ENCODE assay signal across 14 cellular contexts in the genomic region with DNA sequence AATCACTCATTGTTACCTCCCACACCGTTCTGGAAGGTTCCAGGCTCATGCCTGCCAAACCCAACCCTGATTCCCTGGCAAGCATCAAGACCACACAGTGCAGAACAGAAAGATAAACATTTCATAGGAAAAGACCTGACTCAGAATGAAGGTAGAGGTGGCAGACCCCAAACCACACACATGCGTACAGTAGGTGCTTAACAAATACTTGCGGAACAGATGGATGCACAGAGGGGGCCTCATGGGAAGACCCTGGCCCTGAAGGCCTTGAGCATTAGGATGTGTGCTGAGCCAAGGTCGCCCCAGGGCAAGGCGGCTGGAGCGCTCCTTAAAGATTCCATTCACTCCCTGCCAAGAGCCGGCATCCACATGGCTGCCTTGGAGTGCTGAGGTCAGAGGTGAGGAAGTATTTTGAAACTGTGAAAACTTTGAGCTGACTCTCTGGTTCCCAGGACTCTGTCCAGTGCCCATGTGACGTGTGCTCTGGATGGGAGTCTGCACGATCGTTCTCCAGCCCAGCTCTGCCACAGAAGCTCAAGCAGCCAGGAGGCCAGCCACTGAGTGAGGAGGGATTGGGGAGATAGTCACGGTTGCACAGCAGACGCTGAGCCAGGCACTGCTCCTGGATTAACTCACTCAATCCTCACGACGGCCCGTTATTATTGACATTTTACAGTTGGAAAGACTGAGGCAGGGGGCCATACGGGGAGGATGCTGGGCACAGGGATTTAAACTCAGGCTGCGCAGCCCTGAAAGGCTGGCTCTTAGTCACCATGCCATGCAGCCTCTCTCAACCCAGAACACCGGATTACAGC.
DNase-seq lines count a peak whose midpoint lies in the region; ATAC-seq, FAIRE-seq and TF ChIP-seq lines count a peak whose summit lies in the region.
"Had no signal": no experiment of that assay in that cellular context is flagged by ENCODE, and none has a peak within 500 bp of the region (broad histone marks: within the 10 kb centered on the region; RNA-seq: fewer than 3 reads in every experiment).

No MANE protein-coding gene starts in this region.

- H3K14ac ChIP-seq in trophoblast cell (ENCODE audit: low read length), result no peak overlapping the region

- H3K4me1 ChIP-seq in right atrium auricular region (peaks cover 0 to 20% of the 10 kb centered on the region in 2 donors), trophoblast cell (ENCODE audit: control insufficient read depth in 1 of 2, insufficient read depth in 2 of 2, low read length in 2 of 2) (peaks cover 15 to 16% of the 10 kb centered on the region in 2 experiments)

- no peak overlapping the region for H3K9ac ChIP-seq in trophoblast cell (ENCODE audit: low read length)

- H3K27me3 ChIP-seq in bronchial epithelial cell (ENCODE audit: control insufficient read depth, insufficient read depth, low read length), result no peaks in the 10 kb centered on the region
- no peaks in the 10 kb centered on the region for H3K27me3 ChIP-seq in right atrium auricular region
- no peaks in the 10 kb centered on the region for H3K27me3 ChIP-seq in trophoblast cell (ENCODE audit: insufficient read depth, low read length)

- no peak overlapping the region for H3K4me3 Mint-ChIP-seq in CD14-positive monocyte
- no peak overlapping the region for H3K4me3 Mint-ChIP-seq in T-helper 17 cell
- H3K4me3 Mint-ChIP-seq in activated T-helper 2 cell treated with anti-CD3 and anti-CD28 coated beads, Interferon-gamma antibody, Interleukin-2, Interleukin-4, amounts not matched to agents 10 μg/mL and 5 μg/mL and 100 μg/mL, durations not matched to agents 14 hours and 24 hours and 36 hours (ENCODE audit: low read depth), result no peak overlapping the region
- H3K4me3 Mint-ChIP-seq: activated CD8-positive, alpha-beta memory T cell treated with anti-CD3 and anti-CD28 coated beads, Interleukin-2, amount 10 ng/mL, durations not matched to agents 7 days and 5 days; naive thymus-derived CD8-positive, alpha-beta T cell had no signal

- H3K4me2 ChIP-seq in trophoblast cell (ENCODE audit: low read length), result no peak overlapping the region

- no peak overlapping the region for H3K23ac ChIP-seq in trophoblast cell (ENCODE audit: low read length)

- H3K27ac ChIP-seq in right atrium auricular region (peak overlapping the region in 1 of 2 donors; percentile 4), trophoblast cell (ENCODE audit: low read depth, low read length) (no peak overlapping the region)

- H3K27me3 Mint-ChIP-seq in CD14-positive monocyte (ENCODE audit: low read depth in 3 of 3), result peaks cover 4 to 6% (median 5%) of the 10 kb centered on the region in 3 donors
- peaks cover 41% of the 10 kb centered on the region for H3K27me3 Mint-ChIP-seq in T-helper 17 cell
- peaks cover 4% of the 10 kb centered on the region for H3K27me3 Mint-ChIP-seq in activated T-helper 2 cell treated with anti-CD3 and anti-CD28 coated beads, Interferon-gamma antibody, Interleukin-2, Interleukin-4, amounts not matched to agents 10 μg/mL and 5 μg/mL and 100 μg/mL, durations not matched to agents 14 hours and 24 hours and 36 hours (ENCODE audit: low read depth)
- H3K27me3 Mint-ChIP-seq: activated CD8-positive, alpha-beta memory T cell treated with anti-CD3 and anti-CD28 coated beads, Interleukin-2, amount 10 ng/mL, durations not matched to agents 7 days and 5 days had no signal

- H3K36me3 Mint-ChIP-seq in CD14-positive monocyte, result no peaks in the 10 kb centered on the region
- no peaks in the 10 kb centered on the region for H3K36me3 Mint-ChIP-seq in T-helper 17 cell (ENCODE audit: low read depth)
- no peaks in the 10 kb centered on the region for H3K36me3 Mint-ChIP-seq in activated T-helper 2 cell treated with anti-CD3 and anti-CD28 coated beads, Interferon-gamma antibody, Interleukin-2, Interleukin-4, amounts not matched to agents 10 μg/mL and 5 μg/mL and 100 μg/mL, durations not matched to agents 14 hours and 24 hours and 36 hours (ENCODE audit: low read depth)
- H3K36me3 Mint-ChIP-seq: activated CD8-positive, alpha-beta memory T cell treated with anti-CD3 and anti-CD28 coated beads, Interleukin-2, amount 10 ng/mL, durations not matched to agents 7 days and 5 days; naive thymus-derived CD8-positive, alpha-beta T cell had no signal

- no peak overlapping the region for H4K12ac ChIP-seq in trophoblast cell (ENCODE audit: low read depth, low read length)

- H3K36me3 ChIP-seq in bronchial epithelial cell (ENCODE audit: control insufficient read depth, insufficient read depth, low read length) (no peaks in the 10 kb centered on the region), right atrium auricular region (no peaks in the 10 kb centered on the region), trophoblast cell (ENCODE audit: control insufficient read depth in 1 of 2, insufficient read depth in 2 of 2, low read length in 2 of 2) (no peaks in the 10 kb centered on the region)

- H2AK5ac ChIP-seq in trophoblast cell (ENCODE audit: low read length), result no peak overlapping the region

- H3K79me1 ChIP-seq in trophoblast cell (ENCODE audit: low read length), result no peaks in the 10 kb centered on the region

- no peak overlapping the region for H4K8ac ChIP-seq in trophoblast cell (ENCODE audit: low read depth, low read length)

- H3K4me1 Mint-ChIP-seq in CD14-positive monocyte (no peaks in the 10 kb centered on the region), T-helper 17 cell (peaks cover 11% of the 10 kb centered on the region)
- no peaks in the 10 kb centered on the region for H3K4me1 Mint-ChIP-seq in activated T-helper 2 cell treated with anti-CD3 and anti-CD28 coated beads, Interferon-gamma antibody, Interleukin-2, Interleukin-4, amounts not matched to agents 10 μg/mL and 5 μg/mL and 100 μg/mL, durations not matched to agents 14 hours and 24 hours and 36 hours (ENCODE audit: low read depth)
- H3K4me1 Mint-ChIP-seq: activated CD8-positive, alpha-beta memory T cell treated with anti-CD3 and anti-CD28 coated beads, Interleukin-2, amount 10 ng/mL, durations not matched to agents 7 days and 5 days; naive thymus-derived CD8-positive, alpha-beta T cell had no signal

- peak overlapping the region; percentile 40 for H4K91ac ChIP-seq in trophoblast cell (ENCODE audit: low read depth, low read length)

- peak overlapping the region in 1 of 7 donors; percentile 8 for H3K27ac Mint-ChIP-seq in CD14-positive monocyte
- no peak overlapping the region for H3K27ac Mint-ChIP-seq in T-helper 17 cell
- no peak overlapping the region for H3K27ac Mint-ChIP-seq in activated T-helper 2 cell treated with anti-CD3 and anti-CD28 coated beads, Interferon-gamma antibody, Interleukin-2, Interleukin-4, amounts not matched to agents 10 μg/mL and 5 μg/mL and 100 μg/mL, durations not matched to agents 14 hours and 24 hours and 36 hours
- H3K27ac Mint-ChIP-seq: activated CD8-positive, alpha-beta memory T cell treated with anti-CD3 and anti-CD28 coated beads, Interleukin-2, amount 10 ng/mL, durations not matched to agents 7 days and 5 days; naive thymus-derived CD8-positive, alpha-beta T cell had no signal

- no peak for ATAC-seq in T-helper 17 cell
- ATAC-seq: activated CD8-positive, alpha-beta memory T cell treated with anti-CD3 and anti-CD28 coated beads, Interleukin-2, amount 10 ng/mL, durations not matched to agents 7 days and 5 days; naive thymus-derived CD8-positive, alpha-beta T cell; PC-3 had no signal

- H2BK120ac ChIP-seq in trophoblast cell (ENCODE audit: insufficient read depth, low read length, poor library complexity), result no peak overlapping the region

- DNase-seq in CD14-positive monocyte (ENCODE audit: low spot score) (peak; percentile 34), bronchial epithelial cell (ENCODE audit: low read depth) (no peak), right atrium auricular region (ENCODE audit: low spot score) (peak; percentile 81), trophoblast cell (peak; percentile 42 to 69), DMS53 (lab: John Stamatoyannopoulos, UW) (no peak), T-helper 17 cell (no peak)
- no peak for DNase-seq in effector CD8-positive, alpha-beta T cell (lab: John Stamatoyannopoulos, UW)
- DNase-seq in activated T-helper 2 cell treated with anti-CD3 and anti-CD28 coated beads, Interferon-gamma antibody, Interleukin-2, Interleukin-4, amounts not matched to agents 10 μg/mL and 5 μg/mL and 100 μg/mL, durations not matched to agents 14 hours and 24 hours and 36 hours (ENCODE audit: low spot score), result no peak
- DNase-seq: ACHN; activated CD8-positive, alpha-beta memory T cell treated with anti-CD3 and anti-CD28 coated beads, Interleukin-2, amount 10 ng/mL, durations not matched to agents 7 days and 5 days; DMS79; naive thymus-derived CD8-positive, alpha-beta T cell; PC-3; T1000 had no signal

- peaks cover 0 to 2% (median 0%) of the 10 kb centered on the region in 7 donors for H3K9me3 Mint-ChIP-seq in CD14-positive monocyte
- no peaks in the 10 kb centered on the region for H3K9me3 Mint-ChIP-seq in activated T-helper 2 cell treated with anti-CD3 and anti-CD28 coated beads, Interferon-gamma antibody, Interleukin-2, Interleukin-4, amounts not matched to agents 10 μg/mL and 5 μg/mL and 100 μg/mL, durations not matched to agents 14 hours and 24 hours and 36 hours

- peak; percentile 47 for FAIRE-seq in bronchial epithelial cell (lab: Jason Lieb, UNC)

- WGBS in trophoblast cell (ENCODE audit: extremely low coverage, insufficient coverage, insufficient read length), result no CpG with 5 or more reads among the region's 18 CpGs

- H3K4me3 ChIP-seq in bronchial epithelial cell (ENCODE audit: low read depth, low read length) (no peak overlapping the region), right atrium auricular region (no peak overlapping the region), trophoblast cell (ENCODE audit: low read depth, low read length) (no peak overlapping the region)

- no peak overlapping the region for H3K18ac ChIP-seq in trophoblast cell (ENCODE audit: low read length)

- H3K9me3 ChIP-seq in right atrium auricular region (no peaks in the 10 kb centered on the region), trophoblast cell (ENCODE audit: insufficient read depth, low read depth, low read length) (no peaks in the 10 kb centered on the region), T-helper 17 cell (ENCODE audit: control insufficient read depth, low read length, poor library complexity, severe bottlenecking) (no peaks in the 10 kb centered on the region)

- no peak overlapping the region for H2BK5ac ChIP-seq in trophoblast cell (ENCODE audit: low read depth, low read length, poor library complexity)

- TF ChIP-seq CTCF in CD14-positive monocyte (IDR thresholded peaks at IDR 0.05), result no peak
- no peak for TF ChIP-seq CTCF in bronchial epithelial cell (IDR thresholded peaks at IDR 0.05; ENCODE audit: insufficient read depth, low read length, severe bottlenecking)
- TF ChIP-seq CTCF in right atrium auricular region (IDR thresholded peaks at IDR 0.05), result no peak

- intact Hi-C loops in CD14-positive monocyte (cut with micrococcal nuclease), result no loop called here
- intact Hi-C loops in activated T-helper 2 cell treated with anti-CD3 and anti-CD28 coated beads, Interferon-gamma antibody, Interleukin-2, Interleukin-4, amounts not matched to agents 10 μg/mL and 5 μg/mL and 100 μg/mL, durations not matched to agents 14 hours and 24 hours and 36 hours (cut with micrococcal nuclease), result no loop called here

- H2BK12ac ChIP-seq in trophoblast cell (ENCODE audit: low read length), result peak overlapping the region; percentile 2

- H3K4ac ChIP-seq in trophoblast cell (ENCODE audit: low read depth, low read length), result no peak overlapping the region

- H2AFZ ChIP-seq in trophoblast cell (ENCODE audit: insufficient read depth, low read length, poor library complexity), result no peak overlapping the region

- no peaks in the 10 kb centered on the region for H3K79me2 ChIP-seq in trophoblast cell (ENCODE audit: control insufficient read depth, insufficient read depth, low read length, poor library complexity)

Comparison
In these comparisons a context has a peak if more than half of its experiments do, and no peak if none do; other contexts are left out.
1. DNase-seq: peak in CD14-positive monocyte (single experiment), right atrium auricular region (single experiment) and trophoblast cell (2 of 2); none in bronchial epithelial cell (single experiment), DMS53 (single experiment), effector CD8-positive, alpha-beta T cell (single experiment), T-helper 17 cell (0 of 3) and activated T-helper 2 cell treated with anti-CD3 and anti-CD28 coated beads, Interferon-gamma antibody, Interleukin-2, Interleukin-4, amounts not matched to agents 10 μg/mL and 5 μg/mL and 100 μg/mL, durations not matched to agents 14 hours and 24 hours and 36 hours (single experiment).